ENCODE assay signal across 14 cellular contexts in genomic region chr18:24231773-24232735, GRCh38.
DNase-seq lines count a peak whose midpoint lies in the region; ATAC-seq, FAIRE-seq and TF ChIP-seq lines count a peak whose summit lies in the region.
"Had no signal": no experiment of that assay in that cellular context is flagged by ENCODE, and none has a peak within 500 bp of the region (broad histone marks: within the 10 kb centered on the region; RNA-seq: fewer than 3 reads in every experiment).

No MANE protein-coding gene starts in this region.

- peak overlapping the region; percentile 46 to 56 for H3K27ac ChIP-seq in liver (ENCODE audit: low read depth in 1 of 2, low read length in 2 of 2)
- H3K27ac ChIP-seq in HepG2 (ENCODE audit: extremely low read length, insufficient read depth, low read length): no peak overlapping the region
- no peak overlapping the region for H3K27ac ChIP-seq in fibroblast of lung (ENCODE audit: insufficient read depth, low read length)
- peak overlapping the region; percentile 56 for H3K27ac ChIP-seq in muscle layer of duodenum (ENCODE audit: low read length)

- TF ChIP-seq CTCF in liver (IDR thresholded peaks at IDR 0.05; ENCODE audit: low read depth, low read length, missing input control): no peak
- TF ChIP-seq CTCF in HepG2 (CRISPR knock-in tag; IDR thresholded peaks at IDR 0.05): no peak
- no peak for TF ChIP-seq CTCF in fibroblast of lung (conservative IDR thresholded peaks at IDR 0.05 in 1 of 2, IDR thresholded peaks at IDR 0.05 in 1 of 2; ENCODE audit: low read depth in 1 of 2, low read length in 2 of 2)

- ATAC-seq in HepG2 (no peak), HG03139 (IDR thresholded peaks at IDR 0.05; ENCODE audit: unreplicated experiment) (no peak), HG02588 (IDR thresholded peaks at IDR 0.05; ENCODE audit: unreplicated experiment) (no peak), GM21619 (IDR thresholded peaks at IDR 0.05; ENCODE audit: unreplicated experiment) (no peak)

- H2AFZ ChIP-seq in HepG2 (ENCODE audit: low read length) (no peak overlapping the region), fibroblast of lung (ENCODE audit: low read length) (no peak overlapping the region)

- no peaks in the 10 kb centered on the region for H4K20me1 ChIP-seq in HepG2 (ENCODE audit: insufficient read depth, low read length)
- no peaks in the 10 kb centered on the region for H4K20me1 ChIP-seq in fibroblast of lung (ENCODE audit: control insufficient read depth, extremely low read depth, insufficient read depth, low read length)

- H3K9ac ChIP-seq in liver (ENCODE audit: low read depth in 1 of 2, low read length in 2 of 2) (no peak overlapping the region), HepG2 (ENCODE audit: insufficient read depth, low read depth, low read length) (no peak overlapping the region), fibroblast of lung (ENCODE audit: insufficient read depth, low read length) (no peak overlapping the region)

- 26% methylated on average over 8 of the region's 8 CpGs for WGBS in liver
- 54% methylated on average over 8 of the region's 8 CpGs for WGBS in HepG2 (ENCODE audit: low lambda C conversion rate)

- peaks cover 3 to 18% (median 11%) of the 10 kb centered on the region in 4 donors for H3K4me1 ChIP-seq in liver (ENCODE audit: control insufficient read depth in 4 of 4, insufficient read depth in 4 of 4, low read length in 3 of 4)
- H3K4me1 ChIP-seq in HepG2 (ENCODE audit: insufficient read depth, low read length): no peaks in the 10 kb centered on the region
- H3K4me1 ChIP-seq in fibroblast of lung (ENCODE audit: control insufficient read depth, extremely low read depth, insufficient read depth, low read length): peaks cover 10% of the 10 kb centered on the region
- H3K4me1 ChIP-seq in muscle layer of duodenum (ENCODE audit: control insufficient read depth in 1 of 2, insufficient read depth in 2 of 2, low read length in 2 of 2): peaks cover 8 to 17% of the 10 kb centered on the region in 2 donors

- no peak for DNase-seq in HepG2 (ENCODE audit: low spot score)
- DNase-seq in fibroblast of lung (ENCODE audit: low read depth in 2 of 2): peak; percentile 37 to 51
- no peak for DNase-seq in SKM-1 treated with dmso at 0.1 percent for 144 hours (lab: John Stamatoyannopoulos, UW; ENCODE audit: unreplicated experiment)
- DNase-seq: activated CD4-positive, alpha-beta T cell treated with anti-CD3 and anti-CD28 coated beads for 48 hours; activated naive CD4-positive, alpha-beta T cell treated with Interleukin-2 at 50 U/mL for 16 hours; effector CD8-positive, alpha-beta T cell; GDM1; NCI-H2029; SHP77 had no signal

- no peak for TF ChIP-seq POLR2A in HepG2 (IDR thresholded peaks at IDR 0.05; ENCODE audit: insufficient read depth in 1 of 2, low read depth in 2 of 2, low read length in 2 of 2)

- TF ChIP-seq RAD21 in liver (IDR thresholded peaks at IDR 0.05) (peak in 1 of 2 donors; percentile 49), HepG2 (CRISPR knock-in tag; IDR thresholded peaks at IDR 0.05) (no peak)

- TF ChIP-seq EP300 in HepG2 (IDR thresholded peaks at IDR 0.05; ENCODE audit: low read depth in 2 of 2, low read length in 2 of 2) (no peak), HepG2 (CRISPR knock-in tag; IDR thresholded peaks at IDR 0.05; ENCODE audit: borderline replicate concordance) (no peak)

- in situ Hi-C loops in HepG2 (cut with HindIII; ENCODE audit: extremely low pct_ligation_motif_present, low pct_unique_long_range_greater_than_20kb): no loop called here

- no peak for FAIRE-seq in HepG2 (lab: Jason Lieb, UNC)

- H3K36me3 ChIP-seq in liver (ENCODE audit: control insufficient read depth in 4 of 4, insufficient read depth in 3 of 4, low read depth in 1 of 4, low read length in 3 of 4) (no peaks in the 10 kb centered on the region), HepG2 (replicated peaks in 1 of 2; ENCODE audit: control insufficient read depth in 1 of 2, insufficient read depth in 2 of 2, low read length in 2 of 2) (no peaks in the 10 kb centered on the region), fibroblast of lung (ENCODE audit: control insufficient read depth, insufficient read depth, low read length) (no peaks in the 10 kb centered on the region), muscle layer of duodenum (ENCODE audit: control insufficient read depth in 1 of 2, insufficient read depth in 2 of 2, low read length in 2 of 2) (peaks cover 4 to 14% of the 10 kb centered on the region in 2 donors)

- no peak overlapping the region for H3K4me2 ChIP-seq in HepG2 (ENCODE audit: low read depth, low read length)
- no peak overlapping the region for H3K4me2 ChIP-seq in fibroblast of lung (ENCODE audit: extremely low read depth, insufficient read depth, low read length)

- BruUV-seq in HepG2 (replicated peaks; lab: Mats Ljungman, UMichigan): no TSS peak

- intact Hi-C loops in HepG2 (cut with micrococcal nuclease; ENCODE audit: unreplicated experiment): no loop called here

- POLR2A ChIA-PET in HepG2 (lab: Yijun Ruan, JAX): no interaction called here

- no peaks in the 10 kb centered on the region for H3K27me3 ChIP-seq in liver (ENCODE audit: control insufficient read depth in 4 of 4, insufficient read depth in 4 of 4, low read length in 3 of 4)
- H3K27me3 ChIP-seq in HepG2 (ENCODE audit: control insufficient read depth in 1 of 2, insufficient read depth in 2 of 2, low read length in 2 of 2): no peaks in the 10 kb centered on the region; a peak in 1 of 5 replicates
- H3K27me3 ChIP-seq in fibroblast of lung (ENCODE audit: control insufficient read depth, insufficient read depth, low read length): no peaks in the 10 kb centered on the region
- no peaks in the 10 kb centered on the region for H3K27me3 ChIP-seq in muscle layer of duodenum (ENCODE audit: low read depth, low read length)

- CTCF ChIA-PET in HepG2 (lab: Yijun Ruan, JAX; ENCODE audit: low intra/inter-chr PET ratio, low total read pairs): no interaction called here

- H3K79me2 ChIP-seq in HepG2 (ENCODE audit: insufficient read depth, low read length) (no peaks in the 10 kb centered on the region), fibroblast of lung (ENCODE audit: control insufficient read depth, insufficient read depth, low read length) (no peaks in the 10 kb centered on the region)

- H3K4me3 ChIP-seq in liver (ENCODE audit: low read depth in 1 of 3, low read length in 3 of 3) (peak overlapping the region in 1 of 3 donors; percentile 15), HepG2 (replicated peaks in 1 of 3; ENCODE audit: insufficient read depth in 1 of 3, low read depth in 2 of 3, low read length in 3 of 3) (no peak overlapping the region), fibroblast of lung (replicated peaks in 1 of 4; ENCODE audit: control extremely low read depth in 1 of 4, insufficient read depth in 1 of 4, low read depth in 3 of 4, low read length in 4 of 4) (no peak overlapping the region), muscle layer of duodenum (ENCODE audit: low read depth in 1 of 2, low read length in 2 of 2) (peak overlapping the region; percentile 1 to 11)

- no peaks in the 10 kb centered on the region for H3K9me3 ChIP-seq in liver (ENCODE audit: control insufficient read depth in 4 of 4, low read length in 3 of 4)
- no peaks in the 10 kb centered on the region for H3K9me3 ChIP-seq in HepG2 (ENCODE audit: low read length)
- H3K9me3 ChIP-seq in fibroblast of lung (ENCODE audit: control insufficient read depth, insufficient read depth, low read depth, low read length): no peaks in the 10 kb centered on the region
- H3K9me3 ChIP-seq in muscle layer of duodenum (ENCODE audit: control insufficient read depth in 1 of 2, low read length in 2 of 2): no peaks in the 10 kb centered on the region

TF ChIP-seq in HepG2, 621 proteins besides CTCF, POLR2A, EP300 and RAD21:
- TF ChIP-seq ZSCAN20 (CRISPR knock-in tag; IDR thresholded peaks at IDR 0.05; ENCODE audit: borderline replicate concordance): no peak
- no peak for TF ChIP-seq NFE2L2 (IDR thresholded peaks at IDR 0.05; ENCODE audit: low read length)
- TF ChIP-seq ZNF768 (CRISPR knock-in tag; IDR thresholded peaks at IDR 0.05): no peak
- TF ChIP-seq SYNCRIP (IDR thresholded peaks at IDR 0.05; ENCODE audit: insufficient read depth, low read depth, low read length): no peak
- TF ChIP-seq UBTF (CRISPR knock-in tag; IDR thresholded peaks at IDR 0.05): no peak

Comparison
In these comparisons a context has a peak if more than half of its experiments do, and no peak if none do; other contexts are left out.
1. H3K27ac ChIP-seq: peak in liver (2 of 2) and muscle layer of duodenum (single experiment); none in HepG2 (single experiment) and fibroblast of lung (single experiment).
2. H3K4me3 ChIP-seq: peak in muscle layer of duodenum (2 of 2); none in HepG2 (0 of 3) and fibroblast of lung (0 of 4).
3. DNase-seq: peak in fibroblast of lung (2 of 2); none in HepG2 (single experiment) and SKM-1 treated with dmso at 0.1 percent for 144 hours (single experiment).